ENCODE assay signal across 1 cellular context in the genomic region with DNA sequence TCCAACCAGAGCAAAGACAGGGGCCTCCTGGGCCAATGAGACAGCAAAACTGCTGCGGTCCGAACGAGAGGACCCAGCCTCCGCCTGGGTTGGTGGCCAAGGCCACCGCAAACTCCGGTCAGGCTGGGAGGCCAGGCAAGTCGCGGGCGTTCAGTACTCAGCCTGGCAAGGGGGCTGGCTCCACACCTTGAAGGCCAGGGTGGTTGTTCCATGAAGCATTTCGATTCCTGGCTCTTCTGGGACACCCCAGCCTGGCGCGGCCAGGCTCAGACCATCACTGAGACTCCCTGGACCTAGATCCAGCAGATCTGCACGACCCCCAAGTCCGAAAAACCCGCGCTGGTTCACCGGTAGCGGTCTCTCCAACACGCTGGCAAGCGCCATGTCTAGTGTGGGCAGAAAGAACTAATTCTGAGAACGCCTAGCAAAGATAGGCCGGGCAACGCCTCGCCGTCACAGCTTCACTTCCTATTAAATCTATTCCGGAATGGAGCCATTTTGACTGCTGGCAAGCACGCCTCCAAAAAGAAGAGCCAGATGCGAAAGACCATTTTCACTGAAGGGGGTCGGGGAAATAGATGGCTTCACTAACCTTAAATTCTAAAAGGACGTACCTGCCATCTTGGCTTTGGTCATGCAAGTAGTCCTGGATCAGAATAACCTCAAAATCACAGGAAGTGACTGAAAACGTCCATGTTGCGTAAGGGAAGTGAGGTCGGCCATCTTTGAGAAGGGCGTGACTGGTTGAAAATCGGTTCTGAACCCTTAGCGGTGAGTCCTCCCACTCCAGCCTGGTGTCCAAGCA.
TF ChIP-seq lines count a peak whose summit lies in the region.

A gene (minus strand): TSS at position 403 of the 805 bp plus-strand sequence. CDS start 19 bp downstream, at position 384.

TF ChIP-seq in HepG2, 621 proteins besides CTCF, POLR2A, EP300 and RAD21 (continued from another document and continues in another):
- TF ChIP-seq, protein P1, sequence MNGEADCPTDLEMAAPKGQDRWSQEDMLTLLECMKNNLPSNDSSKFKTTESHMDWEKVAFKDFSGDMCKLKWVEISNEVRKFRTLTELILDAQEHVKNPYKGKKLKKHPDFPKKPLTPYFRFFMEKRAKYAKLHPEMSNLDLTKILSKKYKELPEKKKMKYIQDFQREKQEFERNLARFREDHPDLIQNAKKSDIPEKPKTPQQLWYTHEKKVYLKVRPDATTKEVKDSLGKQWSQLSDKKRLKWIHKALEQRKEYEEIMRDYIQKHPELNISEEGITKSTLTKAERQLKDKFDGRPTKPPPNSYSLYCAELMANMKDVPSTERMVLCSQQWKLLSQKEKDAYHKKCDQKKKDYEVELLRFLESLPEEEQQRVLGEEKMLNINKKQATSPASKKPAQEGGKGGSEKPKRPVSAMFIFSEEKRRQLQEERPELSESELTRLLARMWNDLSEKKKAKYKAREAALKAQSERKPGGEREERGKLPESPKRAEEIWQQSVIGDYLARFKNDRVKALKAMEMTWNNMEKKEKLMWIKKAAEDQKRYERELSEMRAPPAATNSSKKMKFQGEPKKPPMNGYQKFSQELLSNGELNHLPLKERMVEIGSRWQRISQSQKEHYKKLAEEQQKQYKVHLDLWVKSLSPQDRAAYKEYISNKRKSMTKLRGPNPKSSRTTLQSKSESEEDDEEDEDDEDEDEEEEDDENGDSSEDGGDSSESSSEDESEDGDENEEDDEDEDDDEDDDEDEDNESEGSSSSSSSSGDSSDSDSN (CRISPR knock-in tag; IDR thresholded peaks at IDR 0.05) = peak; percentile 95
- TF ChIP-seq, protein P2, sequence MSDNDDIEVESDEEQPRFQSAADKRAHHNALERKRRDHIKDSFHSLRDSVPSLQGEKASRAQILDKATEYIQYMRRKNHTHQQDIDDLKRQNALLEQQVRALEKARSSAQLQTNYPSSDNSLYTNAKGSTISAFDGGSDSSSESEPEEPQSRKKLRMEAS (IDR thresholded peaks at IDR 0.05) = peak; percentile 77
- TF ChIP-seq, protein P3, sequence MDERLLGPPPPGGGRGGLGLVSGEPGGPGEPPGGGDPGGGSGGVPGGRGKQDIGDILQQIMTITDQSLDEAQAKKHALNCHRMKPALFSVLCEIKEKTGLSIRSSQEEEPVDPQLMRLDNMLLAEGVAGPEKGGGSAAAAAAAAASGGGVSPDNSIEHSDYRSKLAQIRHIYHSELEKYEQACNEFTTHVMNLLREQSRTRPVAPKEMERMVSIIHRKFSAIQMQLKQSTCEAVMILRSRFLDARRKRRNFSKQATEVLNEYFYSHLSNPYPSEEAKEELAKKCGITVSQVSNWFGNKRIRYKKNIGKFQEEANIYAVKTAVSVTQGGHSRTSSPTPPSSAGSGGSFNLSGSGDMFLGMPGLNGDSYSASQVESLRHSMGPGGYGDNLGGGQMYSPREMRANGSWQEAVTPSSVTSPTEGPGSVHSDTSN (CRISPR knock-in tag; IDR thresholded peaks at IDR 0.05) = no peak
- TF ChIP-seq ZNF563 (CRISPR knock-in tag; IDR thresholded peaks at IDR 0.05) = peak; percentile 96
- TF ChIP-seq, protein P4, sequence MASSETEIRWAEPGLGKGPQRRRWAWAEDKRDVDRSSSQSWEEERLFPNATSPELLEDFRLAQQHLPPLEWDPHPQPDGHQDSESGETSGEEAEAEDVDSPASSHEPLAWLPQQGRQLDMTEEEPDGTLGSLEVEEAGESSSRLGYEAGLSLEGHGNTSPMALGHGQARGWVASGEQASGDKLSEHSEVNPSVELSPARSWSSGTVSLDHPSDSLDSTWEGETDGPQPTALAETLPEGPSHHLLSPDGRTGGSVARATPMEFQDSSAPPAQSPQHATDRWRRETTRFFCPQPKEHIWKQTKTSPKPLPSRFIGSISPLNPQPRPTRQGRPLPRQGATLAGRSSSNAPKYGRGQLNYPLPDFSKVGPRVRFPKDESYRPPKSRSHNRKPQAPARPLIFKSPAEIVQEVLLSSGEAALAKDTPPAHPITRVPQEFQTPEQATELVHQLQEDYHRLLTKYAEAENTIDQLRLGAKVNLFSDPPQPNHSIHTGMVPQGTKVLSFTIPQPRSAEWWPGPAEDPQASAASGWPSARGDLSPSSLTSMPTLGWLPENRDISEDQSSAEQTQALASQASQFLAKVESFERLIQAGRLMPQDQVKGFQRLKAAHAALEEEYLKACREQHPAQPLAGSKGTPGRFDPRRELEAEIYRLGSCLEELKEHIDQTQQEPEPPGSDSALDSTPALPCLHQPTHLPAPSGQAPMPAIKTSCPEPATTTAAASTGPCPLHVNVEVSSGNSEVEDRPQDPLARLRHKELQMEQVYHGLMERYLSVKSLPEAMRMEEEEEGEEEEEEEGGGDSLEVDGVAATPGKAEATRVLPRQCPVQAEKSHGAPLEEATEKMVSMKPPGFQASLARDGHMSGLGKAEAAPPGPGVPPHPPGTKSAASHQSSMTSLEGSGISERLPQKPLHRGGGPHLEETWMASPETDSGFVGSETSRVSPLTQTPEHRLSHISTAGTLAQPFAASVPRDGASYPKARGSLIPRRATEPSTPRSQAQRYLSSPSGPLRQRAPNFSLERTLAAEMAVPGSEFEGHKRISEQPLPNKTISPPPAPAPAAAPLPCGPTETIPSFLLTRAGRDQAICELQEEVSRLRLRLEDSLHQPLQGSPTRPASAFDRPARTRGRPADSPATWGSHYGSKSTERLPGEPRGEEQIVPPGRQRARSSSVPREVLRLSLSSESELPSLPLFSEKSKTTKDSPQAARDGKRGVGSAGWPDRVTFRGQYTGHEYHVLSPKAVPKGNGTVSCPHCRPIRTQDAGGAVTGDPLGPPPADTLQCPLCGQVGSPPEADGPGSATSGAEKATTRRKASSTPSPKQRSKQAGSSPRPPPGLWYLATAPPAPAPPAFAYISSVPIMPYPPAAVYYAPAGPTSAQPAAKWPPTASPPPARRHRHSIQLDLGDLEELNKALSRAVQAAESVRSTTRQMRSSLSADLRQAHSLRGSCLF (CRISPR knock-in tag; IDR thresholded peaks at IDR 0.05; ENCODE audit: borderline replicate concordance) = peak; percentile 91
- no peak for TF ChIP-seq ZBTB1 (CRISPR knock-in tag; IDR thresholded peaks at IDR 0.05; ENCODE audit: borderline replicate concordance)
- TF ChIP-seq, protein P5, sequence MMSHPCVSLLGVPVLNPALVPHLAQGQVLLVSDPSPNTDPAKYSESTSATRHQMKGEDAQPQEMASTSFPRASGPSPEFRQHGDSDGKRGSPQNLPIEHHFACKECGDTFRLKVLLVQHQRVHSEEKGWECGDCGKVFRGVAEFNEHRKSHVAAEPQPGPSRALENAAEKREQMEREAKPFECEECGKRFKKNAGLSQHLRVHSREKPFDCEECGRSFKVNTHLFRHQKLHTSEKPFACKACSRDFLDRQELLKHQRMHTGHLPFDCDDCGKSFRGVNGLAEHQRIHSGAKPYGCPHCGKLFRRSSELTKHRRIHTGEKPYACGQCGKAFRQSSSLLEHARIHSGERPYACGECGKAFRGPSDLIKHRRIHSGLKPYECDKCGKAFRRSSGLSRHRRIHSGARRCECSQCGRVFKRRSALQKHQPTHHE (CRISPR knock-in tag; IDR thresholded peaks at IDR 0.05; ENCODE audit: borderline replicate concordance) = peak; percentile 95; the same call in 1 of the 2 replicates
- TF ChIP-seq, protein P6, sequence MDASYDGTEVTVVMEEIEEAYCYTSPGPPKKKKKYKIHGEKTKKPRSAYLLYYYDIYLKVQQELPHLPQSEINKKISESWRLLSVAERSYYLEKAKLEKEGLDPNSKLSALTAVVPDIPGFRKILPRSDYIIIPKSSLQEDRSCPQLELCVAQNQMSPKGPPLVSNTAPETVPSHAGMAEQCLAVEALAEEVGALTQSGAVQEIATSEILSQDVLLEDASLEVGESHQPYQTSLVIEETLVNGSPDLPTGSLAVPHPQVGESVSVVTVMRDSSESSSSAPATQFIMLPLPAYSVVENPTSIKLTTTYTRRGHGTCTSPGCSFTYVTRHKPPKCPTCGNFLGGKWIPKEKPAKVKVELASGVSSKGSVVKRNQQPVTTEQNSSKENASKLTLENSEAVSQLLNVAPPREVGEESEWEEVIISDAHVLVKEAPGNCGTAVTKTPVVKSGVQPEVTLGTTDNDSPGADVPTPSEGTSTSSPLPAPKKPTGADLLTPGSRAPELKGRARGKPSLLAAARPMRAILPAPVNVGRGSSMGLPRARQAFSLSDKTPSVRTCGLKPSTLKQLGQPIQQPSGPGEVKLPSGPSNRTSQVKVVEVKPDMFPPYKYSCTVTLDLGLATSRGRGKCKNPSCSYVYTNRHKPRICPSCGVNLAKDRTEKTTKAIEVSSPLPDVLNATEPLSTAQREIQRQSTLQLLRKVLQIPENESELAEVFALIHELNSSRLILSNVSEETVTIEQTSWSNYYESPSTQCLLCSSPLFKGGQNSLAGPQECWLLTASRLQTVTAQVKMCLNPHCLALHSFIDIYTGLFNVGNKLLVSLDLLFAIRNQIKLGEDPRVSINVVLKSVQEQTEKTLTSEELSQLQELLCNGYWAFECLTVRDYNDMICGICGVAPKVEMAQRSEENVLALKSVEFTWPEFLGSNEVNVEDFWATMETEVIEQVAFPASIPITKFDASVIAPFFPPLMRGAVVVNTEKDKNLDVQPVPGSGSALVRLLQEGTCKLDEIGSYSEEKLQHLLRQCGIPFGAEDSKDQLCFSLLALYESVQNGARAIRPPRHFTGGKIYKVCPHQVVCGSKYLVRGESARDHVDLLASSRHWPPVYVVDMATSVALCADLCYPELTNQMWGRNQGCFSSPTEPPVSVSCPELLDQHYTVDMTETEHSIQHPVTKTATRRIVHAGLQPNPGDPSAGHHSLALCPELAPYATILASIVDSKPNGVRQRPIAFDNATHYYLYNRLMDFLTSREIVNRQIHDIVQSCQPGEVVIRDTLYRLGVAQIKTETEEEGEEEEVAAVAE (CRISPR knock-in tag; IDR thresholded peaks at IDR 0.05; ENCODE audit: borderline replicate concordance) = peak; percentile 95
- TF ChIP-seq NFE2L1 (CRISPR knock-in tag; IDR thresholded peaks at IDR 0.05; ENCODE audit: borderline replicate concordance) = peak; percentile 99
- peak; percentile 97 for TF ChIP-seq KLF13 (CRISPR knock-in tag; IDR thresholded peaks at IDR 0.05)
- TF ChIP-seq TBL1XR1 (IDR thresholded peaks at IDR 0.05; ENCODE audit: borderline replicate concordance, low read length, partially characterized antibody) = peak; percentile 66
- peak; percentile 61; the same call in 1 of the 2 replicates for TF ChIP-seq STAT5B (CRISPR knock-in tag; IDR thresholded peaks at IDR 0.05)
- TF ChIP-seq ATM (IDR thresholded peaks at IDR 0.05; ENCODE audit: borderline replicate concordance) = peak; percentile 99; the same call in 1 of the 2 replicates
- TF ChIP-seq ZNF616 (CRISPR knock-in tag; IDR thresholded peaks at IDR 0.05; ENCODE audit: low read depth) = peak; percentile 67
- TF ChIP-seq TP53 (CRISPR knock-in tag; conservative IDR thresholded peaks at IDR 0.05) = peak; percentile 80; the same call in 1 of the 2 replicates
- peak; percentile 84 for TF ChIP-seq ZNF232 (CRISPR knock-in tag; IDR thresholded peaks at IDR 0.05; ENCODE audit: borderline replicate concordance)
- TF ChIP-seq, protein P7, sequence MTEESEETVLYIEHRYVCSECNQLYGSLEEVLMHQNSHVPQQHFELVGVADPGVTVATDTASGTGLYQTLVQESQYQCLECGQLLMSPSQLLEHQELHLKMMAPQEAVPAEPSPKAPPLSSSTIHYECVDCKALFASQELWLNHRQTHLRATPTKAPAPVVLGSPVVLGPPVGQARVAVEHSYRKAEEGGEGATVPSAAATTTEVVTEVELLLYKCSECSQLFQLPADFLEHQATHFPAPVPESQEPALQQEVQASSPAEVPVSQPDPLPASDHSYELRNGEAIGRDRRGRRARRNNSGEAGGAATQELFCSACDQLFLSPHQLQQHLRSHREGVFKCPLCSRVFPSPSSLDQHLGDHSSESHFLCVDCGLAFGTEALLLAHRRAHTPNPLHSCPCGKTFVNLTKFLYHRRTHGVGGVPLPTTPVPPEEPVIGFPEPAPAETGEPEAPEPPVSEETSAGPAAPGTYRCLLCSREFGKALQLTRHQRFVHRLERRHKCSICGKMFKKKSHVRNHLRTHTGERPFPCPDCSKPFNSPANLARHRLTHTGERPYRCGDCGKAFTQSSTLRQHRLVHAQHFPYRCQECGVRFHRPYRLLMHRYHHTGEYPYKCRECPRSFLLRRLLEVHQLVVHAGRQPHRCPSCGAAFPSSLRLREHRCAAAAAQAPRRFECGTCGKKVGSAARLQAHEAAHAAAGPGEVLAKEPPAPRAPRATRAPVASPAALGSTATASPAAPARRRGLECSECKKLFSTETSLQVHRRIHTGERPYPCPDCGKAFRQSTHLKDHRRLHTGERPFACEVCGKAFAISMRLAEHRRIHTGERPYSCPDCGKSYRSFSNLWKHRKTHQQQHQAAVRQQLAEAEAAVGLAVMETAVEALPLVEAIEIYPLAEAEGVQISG (CRISPR knock-in tag; IDR thresholded peaks at IDR 0.05) = peak; percentile 96
- peak; percentile 86 for TF ChIP-seq CCAR2 (optimal IDR thresholded peaks at IDR 0.05; ENCODE audit: low read depth, low read length)
- TF ChIP-seq, protein P8, sequence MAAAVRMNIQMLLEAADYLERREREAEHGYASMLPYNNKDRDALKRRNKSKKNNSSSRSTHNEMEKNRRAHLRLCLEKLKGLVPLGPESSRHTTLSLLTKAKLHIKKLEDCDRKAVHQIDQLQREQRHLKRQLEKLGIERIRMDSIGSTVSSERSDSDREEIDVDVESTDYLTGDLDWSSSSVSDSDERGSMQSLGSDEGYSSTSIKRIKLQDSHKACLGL (CRISPR knock-in tag; IDR thresholded peaks at IDR 0.05) = peak; percentile 97
- no peak for TF ChIP-seq SRSF4 (IDR thresholded peaks at IDR 0.05; ENCODE audit: low read depth, low read length, poor library complexity, severe bottlenecking)
- TF ChIP-seq NONO (IDR thresholded peaks at IDR 0.05) = no peak
- TF ChIP-seq NONO (CRISPR knock-in tag; conservative IDR thresholded peaks at IDR 0.05) = peak; percentile 97
- TF ChIP-seq ZNF879 (CRISPR knock-in tag; IDR thresholded peaks at IDR 0.05) = no peak; the same call in none of the 2 replicates
- TF ChIP-seq ZNF253 (CRISPR knock-in tag; IDR thresholded peaks at IDR 0.05; ENCODE audit: borderline replicate concordance) = peak; percentile 91; the same call in 1 of the 2 replicates
- TF ChIP-seq ZEB1 (IDR thresholded peaks at IDR 0.05; ENCODE audit: insufficient replicate concordance, low read depth) = peak; percentile 93
- no peak for TF ChIP-seq ZNF841 (CRISPR knock-in tag; IDR thresholded peaks at IDR 0.05; ENCODE audit: borderline replicate concordance)
- no peak for TF ChIP-seq TCF7L2 (IDR thresholded peaks at IDR 0.05; ENCODE audit: low read depth, low read length)
- no peak for TF ChIP-seq TRIM24 (CRISPR knock-in tag; IDR thresholded peaks at IDR 0.05)
